15 cellular contexts compared by ENCODE assay signal in genomic region chr9:6565312-6565711, GRCh38.
DNase-seq lines count a peak whose midpoint lies in the region; ATAC-seq and TF ChIP-seq lines count a peak whose summit lies in the region.
"Had no signal": no experiment of that assay in that cellular context is flagged by ENCODE, and none has a peak within 500 bp of the region (broad histone marks: within the 10 kb centered on the region; RNA-seq: fewer than 3 reads in every experiment).

No MANE protein-coding gene starts in this region.

- POLR2A ChIA-PET in IMR-90 (lab: Charles Lee; ENCODE audit: unreplicated experiment) = no interaction called here

- TF ChIP-seq CTCF in IMR-90 (conservative IDR thresholded peaks at IDR 0.05; ENCODE audit: low read depth, low read length) = no peak
- no peak for TF ChIP-seq CTCF in fibroblast of mammary gland (conservative IDR thresholded peaks at IDR 0.05; ENCODE audit: control insufficient read depth, insufficient read depth, low read depth, low read length)

- H3K9ac ChIP-seq in IMR-90 (ENCODE audit: low read depth, low read length) = no peak overlapping the region
- H3K9ac ChIP-seq in adipocyte (ENCODE audit: low read length) = no peak overlapping the region
- H3K9ac ChIP-seq in skeletal muscle tissue (ENCODE audit: low read depth in 1 of 3, low read length in 3 of 3) = no peak overlapping the region

- DNase-seq in IMR-90 (no peak), adipocyte (ENCODE audit: low read depth) (no peak), fibroblast of mammary gland (ENCODE audit: low read depth) (peak; percentile 76), NOMO-1 treated with dmso at 0.1 percent for 144 hours (lab: John Stamatoyannopoulos, UW; ENCODE audit: unreplicated experiment) (no peak)
- DNase-seq: activated CD4-positive, alpha-beta memory T cell treated with anti-CD3 and anti-CD28 coated beads, Interleukin-2, amount 10 ng/mL, durations not matched to agents 7 days and 5 days; glutamatergic neuron; Kasumi-1; NCI-H1417; NCI-H524 treated with DMSO at 0.1 percent for 48 hours; stimulated activated CD4-positive, alpha-beta T cell treated with anti-CD3 and anti-CD28 coated beads, Interleukin-15, amount 100 ng/mL, for 24 hours had no signal

- H3K4me1 ChIP-seq in IMR-90 (ENCODE audit: control insufficient read depth, insufficient read depth, low read length) = peaks cover 12% of the 10 kb centered on the region
- H3K4me1 ChIP-seq in adipocyte (ENCODE audit: control insufficient read depth, insufficient read depth, low read length) = peaks cover 40% of the 10 kb centered on the region
- H3K4me1 ChIP-seq in skeletal muscle tissue (ENCODE audit: control insufficient read depth in 3 of 3, insufficient read depth in 3 of 3, low read length in 3 of 3) = peaks cover 0 to 4% (median 3%) of the 10 kb centered on the region in 3 donors

- peaks cover 0 to 8% of the 10 kb centered on the region in 2 experiments; a peak in 1 of 4 replicates for H3K79me1 ChIP-seq in IMR-90 (ENCODE audit: low read depth in 1 of 2, low read length in 2 of 2)

- H3K9me3 ChIP-seq in IMR-90 (ENCODE audit: control insufficient read depth, insufficient read depth, low read length) (no peaks in the 10 kb centered on the region), adipocyte (ENCODE audit: control insufficient read depth, low read length) (no peaks in the 10 kb centered on the region), skeletal muscle tissue (ENCODE audit: control insufficient read depth in 3 of 3, low read length in 3 of 3) (no peaks in the 10 kb centered on the region)

- H4K20me1 ChIP-seq in IMR-90 (ENCODE audit: insufficient read depth, low read length) = no peaks in the 10 kb centered on the region

- peak overlapping the region; percentile 88; the same call in 2 of the 3 replicates for H2BK15ac ChIP-seq in IMR-90 (ENCODE audit: low read depth, low read length)

- peak overlapping the region; percentile 94 for H2BK120ac ChIP-seq in IMR-90 (ENCODE audit: low read depth, low read length)

- peak overlapping the region; percentile 13; the same call in 1 of the 2 replicates for H3K23ac ChIP-seq in IMR-90 (ENCODE audit: low read depth, low read length)

- H3K4me3 ChIP-seq in IMR-90 (ENCODE audit: insufficient read depth, low read depth, low read length) (no peak overlapping the region), adipocyte (ENCODE audit: low read length) (peak overlapping the region; percentile 14), fibroblast of mammary gland (ENCODE audit: control insufficient read depth, low read depth, low read length) (no peak overlapping the region), skeletal muscle tissue (ENCODE audit: low read length in 3 of 3) (no peak overlapping the region)

- H3K4me2 ChIP-seq in IMR-90 (ENCODE audit: low read depth, low read length) = no peak overlapping the region

- no peaks in the 10 kb centered on the region for H3K36me3 ChIP-seq in IMR-90 (ENCODE audit: control insufficient read depth, insufficient read depth, low read length)
- H3K36me3 ChIP-seq in adipocyte (ENCODE audit: control insufficient read depth, insufficient read depth, low read length, severe bottlenecking) = no peaks in the 10 kb centered on the region
- no peaks in the 10 kb centered on the region for H3K36me3 ChIP-seq in skeletal muscle tissue (ENCODE audit: control insufficient read depth in 3 of 3, insufficient read depth in 3 of 3, low read length in 3 of 3)

- intact Hi-C loops in IMR-90 (cut with micrococcal nuclease) = loop anchor here (5.0 kb wide), 1 partner anchor 508 kb away; no protein-coding TSS in a partner anchor

- H3K27me3 ChIP-seq in IMR-90 (ENCODE audit: control insufficient read depth, insufficient read depth, low read length) (no peaks in the 10 kb centered on the region), adipocyte (replicated peaks; ENCODE audit: control insufficient read depth, insufficient read depth, low read length) (no peaks in the 10 kb centered on the region), skeletal muscle tissue (ENCODE audit: control insufficient read depth in 3 of 3, insufficient read depth in 3 of 3, low read length in 3 of 3) (no peaks in the 10 kb centered on the region)

- TF ChIP-seq POLR2A in IMR-90 (IDR thresholded peaks at IDR 0.05; ENCODE audit: low read depth, low read length) = no peak

- peak overlapping the region; percentile 73 for H4K91ac ChIP-seq in IMR-90 (ENCODE audit: insufficient read depth, low read depth, low read length)

- TF ChIP-seq RAD21 in IMR-90 (IDR thresholded peaks at IDR 0.05; ENCODE audit: low read length) = no peak

- peak overlapping the region; percentile 4 for H3K27ac ChIP-seq in IMR-90 (ENCODE audit: insufficient read depth, low read length)
- peak overlapping the region; percentile 40 for H3K27ac ChIP-seq in skeletal muscle tissue (ENCODE audit: low read depth, low read length)

- CTCF ChIA-PET in IMR-90 (lab: Yijun Ruan, JAX) = no interaction called here

- H3K56ac ChIP-seq in IMR-90 (ENCODE audit: extremely low read depth, insufficient read depth, low read length) = peak overlapping the region; percentile 32; the same call in 1 of the 2 replicates

- H2BK20ac ChIP-seq in IMR-90 (ENCODE audit: low read depth, low read length) = peak overlapping the region; percentile 91

- H2BK5ac ChIP-seq in IMR-90 (ENCODE audit: low read depth, low read length, poor library complexity, severe bottlenecking) = peak overlapping the region; percentile 78

- peak overlapping the region; percentile 49 for H3K18ac ChIP-seq in IMR-90 (ENCODE audit: low read depth, low read length)

- H2AK5ac ChIP-seq in IMR-90 (ENCODE audit: low read depth, low read length) = peak overlapping the region; percentile 96

- BruUV-seq in IMR-90 (replicated peaks; lab: Mats Ljungman, UMichigan) = no TSS peak

- dilution Hi-C loops in IMR-90 (cut with HindIII; ENCODE audit: low sequenced_read_pairs, unreplicated experiment) = no loop called here

- no peaks in the 10 kb centered on the region for H3K9me1 ChIP-seq in IMR-90 (ENCODE audit: insufficient read depth, low read length)

- peak overlapping the region; percentile 39; the same call in 1 of the 2 replicates for H4K5ac ChIP-seq in IMR-90 (ENCODE audit: low read depth, low read length)

- peak overlapping the region; percentile 59 to 81 for H4K8ac ChIP-seq in IMR-90 (ENCODE audit: low read depth in 2 of 2, low read length in 2 of 2)

- peak overlapping the region; percentile 68 for H3K14ac ChIP-seq in IMR-90 (replicated peaks; ENCODE audit: low read depth, low read length)

- H3K4ac ChIP-seq in IMR-90 (ENCODE audit: low read depth, low read length) = peak overlapping the region; percentile 71

- WGBS in IMR-90 (ENCODE audit: extremely low coverage in 2 of 2, insufficient read length in 1 of 2), 2 experiments = 80% methylated on average over 1 of the region's 8 CpGs; no CpG with 5 or more reads in 1 of the 2 experiments

- H2AK9ac ChIP-seq in IMR-90 (replicated peaks; ENCODE audit: low read depth, low read length, poor library complexity) = peak overlapping the region; percentile 81

- H2AFZ ChIP-seq in IMR-90 (replicated peaks; ENCODE audit: low read length, poor library complexity) = peak overlapping the region; percentile 68

- in situ Hi-C loops in IMR-90 (cut with MboI; ENCODE audit: low sequenced_read_pairs) = loop anchor here (5.0 kb wide), 1 partner anchor 213 kb away; no protein-coding TSS in a partner anchor

- no peak for ATAC-seq in IMR-90 (ENCODE audit: low read depth)
- no peak for ATAC-seq in HG03097 (IDR thresholded peaks at IDR 0.05; ENCODE audit: low FRiP score, unreplicated experiment)
- ATAC-seq in GM21737 (IDR thresholded peaks at IDR 0.05; ENCODE audit: unreplicated experiment) = no peak
- ATAC-seq: activated naive CD4-positive, alpha-beta T cell treated with anti-CD3 and anti-CD28 coated beads, Interleukin-2, amount 50 U/mL, for 72 hours; stimulated activated memory B cell treated with anti-CD40 and anti-IgM and Interleukin-4, amounts not matched to agents 10 μg/mL and 1 μg/mL and 100 μg/mL, for 72 hours had no signal

TF ChIP-seq in IMR-90, 13 proteins besides CTCF, POLR2A, EP300 and RAD21:
- TF ChIP-seq USF2 (IDR thresholded peaks at IDR 0.05; ENCODE audit: low read depth, low read length) = peak; percentile 60
- no peak for TF ChIP-seq MAFK (IDR thresholded peaks at IDR 0.05; ENCODE audit: low read depth, low read length)
